ENCODE assay signal across 15 cellular contexts in the genomic region with DNA sequence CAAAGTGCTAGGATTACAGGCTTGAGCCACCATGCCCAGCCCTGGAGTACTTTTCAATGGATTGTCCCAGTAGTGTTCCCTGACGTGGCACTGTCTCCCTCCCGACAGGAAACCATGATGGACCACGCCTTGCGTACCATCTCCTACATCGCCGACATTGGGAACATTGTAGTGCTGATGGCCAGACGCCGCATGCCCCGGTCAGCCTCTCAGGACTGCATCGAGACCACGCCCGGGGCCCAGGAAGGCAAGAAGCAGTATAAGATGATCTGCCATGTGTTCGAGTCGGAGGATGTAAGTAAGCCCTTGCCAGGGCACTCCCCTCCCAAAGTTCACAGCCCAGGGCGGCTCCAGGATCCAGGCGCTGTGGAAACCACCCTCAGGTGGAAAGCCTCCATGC.
DNase-seq lines count a peak whose midpoint lies in the region; FAIRE-seq and TF ChIP-seq lines count a peak whose summit lies in the region.
"Had no signal": no experiment of that assay in that cellular context is flagged by ENCODE, and none has a peak within 500 bp of the region (broad histone marks: within the 10 kb centered on the region; RNA-seq: fewer than 3 reads in every experiment).

No MANE protein-coding gene starts in this region.

- no peak overlapping the region for H3K9ac ChIP-seq in kidney (ENCODE audit: low read length in 2 of 2)
- no peak overlapping the region for H3K9ac ChIP-seq in H9 (ENCODE audit: extremely low read depth, insufficient read length, low read length)
- H3K9ac ChIP-seq: GM23248 had no signal

- no peak overlapping the region for H3K18ac ChIP-seq in H9 (ENCODE audit: insufficient read length, low read depth, low read length)

- no peak overlapping the region for H3K4ac ChIP-seq in H9 (ENCODE audit: low read depth, low read length)

- no peak overlapping the region for H2AK5ac ChIP-seq in H9 (ENCODE audit: insufficient read length, low read length)

- H4K5ac ChIP-seq in H9 (ENCODE audit: insufficient read length, low read depth, low read length), result no peak overlapping the region

- no peak overlapping the region for H2BK12ac ChIP-seq in H9 (ENCODE audit: insufficient read length, low read depth, low read length)

- no peak overlapping the region for H3K14ac ChIP-seq in H9 (ENCODE audit: insufficient read depth, low read length)

- H4K91ac ChIP-seq in H9 (ENCODE audit: insufficient read length, low read depth, low read length), result no peak overlapping the region

- no peak overlapping the region for H3K4me3 ChIP-seq in kidney (ENCODE audit: low read length in 2 of 2)
- no peak overlapping the region for H3K4me3 ChIP-seq in osteoblast (ENCODE audit: insufficient read depth, low read length)
- H3K4me3 ChIP-seq: GM23248 had no signal

- no peak overlapping the region for H3K23ac ChIP-seq in H9 (ENCODE audit: insufficient read length, low read depth, low read length)

- no peak overlapping the region for H3K4me2 ChIP-seq in osteoblast (ENCODE audit: insufficient read depth, low read length)
- H3K4me2 ChIP-seq in H9 (ENCODE audit: insufficient read depth, insufficient read length, low read length), result no peak overlapping the region

- H4K8ac ChIP-seq in H9 (replicated peaks; ENCODE audit: insufficient read length, low read depth, low read length), result no peak overlapping the region

- no peak for FAIRE-seq in kidney (lab: Jason Lieb, UNC)
- FAIRE-seq: A204.1, GM12892, H54 had no signal

- H3K4me3 Mint-ChIP-seq in chondrocyte (ENCODE audit: unreplicated experiment) (no peak overlapping the region), H9 (no peak overlapping the region)
- H3K4me3 Mint-ChIP-seq: CD4-positive, alpha-beta T cell; HFFc6 had no signal

- H3K27me3 Mint-ChIP-seq in chondrocyte (ENCODE audit: low read depth), result no peaks in the 10 kb centered on the region
- H3K27me3 Mint-ChIP-seq in H9 (ENCODE audit: low read depth), result peaks cover 2% of the 10 kb centered on the region; the same call in 1 of the 2 replicates
- H3K27me3 Mint-ChIP-seq: CD4-positive, alpha-beta T cell had no signal

- DNase-seq in chondrocyte (ENCODE audit: low spot score), result peak; percentile 77
- DNase-seq in kidney, result peak; percentile 60
- DNase-seq in osteoblast (ENCODE audit: insufficient read length, low spot score, missing footprints), result peak; percentile 6
- DNase-seq in putamen (ENCODE audit: low spot score), result no peak
- DNase-seq in activated naive CD4-positive, alpha-beta T cell treated with Interleukin-2 at 50 U/mL for 16 hours, result no peak
- DNase-seq in H9, result no peak
- DNase-seq: DMS153, DMS79 had no signal

- H3K4me1 Mint-ChIP-seq in chondrocyte (ENCODE audit: low read depth) (peaks cover 3% of the 10 kb centered on the region), H9 (peaks cover 33 to 47% of the 10 kb centered on the region in 2 experiments)

- H3K36me3 Mint-ChIP-seq in chondrocyte (ENCODE audit: low read depth) (peaks cover 11% of the 10 kb centered on the region), H9 (ENCODE audit: insufficient read depth in 1 of 3, low read depth in 3 of 3) (peaks cover 0 to 8% (median 0%) of the 10 kb centered on the region in 3 experiments; a peak in 2 of 7 replicates)

- H2BK120ac ChIP-seq in H9 (ENCODE audit: low read depth, low read length, poor library complexity, severe bottlenecking), result no peak overlapping the region

- H3K9me3 ChIP-seq in kidney (ENCODE audit: control insufficient read depth in 1 of 2, low read length in 2 of 2) (no peaks in the 10 kb centered on the region), osteoblast (ENCODE audit: low read depth, low read length) (no peaks in the 10 kb centered on the region), H9 (ENCODE audit: control insufficient read depth, low read depth, low read length) (no peaks in the 10 kb centered on the region)
- H3K9me3 ChIP-seq: BE2C had no signal

- H4K20me1 ChIP-seq in osteoblast (ENCODE audit: insufficient read depth, low read length), result no peaks in the 10 kb centered on the region
- H4K20me1 ChIP-seq in H9 (ENCODE audit: control insufficient read depth, insufficient read depth, insufficient read length), result no peaks in the 10 kb centered on the region

- no peak overlapping the region for H2AFZ ChIP-seq in osteoblast (ENCODE audit: low read length)
- no peak overlapping the region for H2AFZ ChIP-seq in H9 (ENCODE audit: low read length)
- H2AFZ ChIP-seq: GM23248 had no signal

- WGBS in H9 (ENCODE audit: extremely low coverage, insufficient read length, low lambda C conversion rate), result no CpG with 5 or more reads among the region's 16 CpGs

- H2BK5ac ChIP-seq in H9 (ENCODE audit: insufficient read length, low read length), result no peak overlapping the region

- H3K27ac ChIP-seq in kidney (ENCODE audit: low read depth in 2 of 2, low read length in 2 of 2) (no peak overlapping the region), osteoblast (ENCODE audit: low read depth, low read length) (no peak overlapping the region), H9 (ENCODE audit: insufficient read length, low read depth, low read length) (no peak overlapping the region)
- H3K27ac ChIP-seq: GM23248 had no signal

- H3K79me1 ChIP-seq in H9 (ENCODE audit: insufficient read depth, low read depth, low read length, poor library complexity, severe bottlenecking), result no peaks in the 10 kb centered on the region

- no peaks in the 10 kb centered on the region for H3K79me2 ChIP-seq in osteoblast (ENCODE audit: insufficient read depth, low read length)
- no peaks in the 10 kb centered on the region for H3K79me2 ChIP-seq in H9 (ENCODE audit: insufficient read depth, low read length)

- no peaks in the 10 kb centered on the region for H3K23me2 ChIP-seq in H9 (ENCODE audit: insufficient read length, low read depth, low read length, poor library complexity, severe bottlenecking)

- H3K56ac ChIP-seq in H9 (ENCODE audit: insufficient read length, low read depth, low read length), result no peak overlapping the region

- H3K36me3 ChIP-seq in kidney (ENCODE audit: control insufficient read depth in 1 of 2, insufficient read depth in 2 of 2, low read length in 2 of 2) (no peaks in the 10 kb centered on the region), osteoblast (ENCODE audit: insufficient read depth, low read length) (no peaks in the 10 kb centered on the region)

- H3K9me3 Mint-ChIP-seq in chondrocyte (ENCODE audit: low read depth), result no peaks in the 10 kb centered on the region
- no peaks in the 10 kb centered on the region; a peak in 1 of 5 replicates for H3K9me3 Mint-ChIP-seq in H9
- H3K9me3 Mint-ChIP-seq: CD4-positive, alpha-beta T cell had no signal

- H3T11ph ChIP-seq in H9 (ENCODE audit: low read length), result no peak overlapping the region

- no peaks in the 10 kb centered on the region for H3K4me1 ChIP-seq in kidney (ENCODE audit: control insufficient read depth in 1 of 2, insufficient read depth in 1 of 2, low read depth in 1 of 2, low read length in 2 of 2)
- H3K4me1 ChIP-seq in osteoblast (ENCODE audit: insufficient read depth, low read length), result no peaks in the 10 kb centered on the region
- peaks cover 4% of the 10 kb centered on the region; the same call in 1 of the 2 replicates for H3K4me1 ChIP-seq in H9 (ENCODE audit: insufficient read depth, low read length)
- H3K4me1 ChIP-seq: BE2C had no signal

- no peak overlapping the region for H2BK15ac ChIP-seq in H9 (ENCODE audit: low read depth, low read length)

- intact Hi-C loops in kidney (cut with DNase I), result no loop called here

- H2BK20ac ChIP-seq in H9 (ENCODE audit: low read depth, low read length, poor library complexity, severe bottlenecking), result no peak overlapping the region

- no peak for TF ChIP-seq CTCF in chondrocyte (IDR thresholded peaks at IDR 0.05)
- TF ChIP-seq CTCF in kidney (IDR thresholded peaks at IDR 0.05; ENCODE audit: borderline replicate concordance, extremely low read depth, insufficient read depth), result no peak
- no peak for TF ChIP-seq CTCF in osteoblast (IDR thresholded peaks at IDR 0.05; ENCODE audit: extremely low read depth, low read depth, low read length)
- no peak for TF ChIP-seq CTCF in H9 (conservative IDR thresholded peaks at IDR 0.05)

- no peaks in the 10 kb centered on the region for H3K27me3 ChIP-seq in osteoblast (ENCODE audit: insufficient read depth, low read length)
- no peaks in the 10 kb centered on the region for H3K27me3 ChIP-seq in H9 (ENCODE audit: insufficient read depth, low read length)
- H3K27me3 ChIP-seq: BE2C had no signal

- H3K27ac Mint-ChIP-seq in chondrocyte (ENCODE audit: unreplicated experiment) (no peak overlapping the region), H9 (no peak overlapping the region)
- H3K27ac Mint-ChIP-seq: HFFc6 had no signal

Comparison
In these comparisons a context has a peak if more than half of its experiments do, and no peak if none do; other contexts are left out.
1. DNase-seq: peak in chondrocyte (single experiment), kidney (single experiment) and osteoblast (single experiment); none in putamen (single experiment), activated naive CD4-positive, alpha-beta T cell treated with Interleukin-2 at 50 U/mL for 16 hours (single experiment) and H9 (single experiment).